ENCODE assay signal across 1 cellular context in genomic region chr20:63270606-63271325, GRCh38.
TF ChIP-seq lines count a peak whose summit lies in the region.

No MANE protein-coding gene starts in this region.

TF ChIP-seq in SK-N-SH, 30 proteins besides CTCF, POLR2A, EP300 and RAD21:
- TF ChIP-seq JUND (IDR thresholded peaks at IDR 0.05) (no peak), RXRA (IDR thresholded peaks at IDR 0.05; ENCODE audit: borderline replicate concordance, low read depth) (no peak)
TF ChIP-seq in SK-N-SH: peak in this region for 0.
